In genomic region chr14:55847766-55848165, GRCh38 we compare ENCODE assay signal across 15 cellular contexts.
DNase-seq lines count a peak whose midpoint lies in the region; ATAC-seq, FAIRE-seq and TF ChIP-seq lines count a peak whose summit lies in the region.
"Had no signal": no experiment of that assay in that cellular context is flagged by ENCODE, and none has a peak within 500 bp of the region (broad histone marks: within the 10 kb centered on the region; RNA-seq: fewer than 3 reads in every experiment).

No MANE protein-coding gene starts in this region.

- H3K79me2 ChIP-seq in GM23248 (ENCODE audit: insufficient read depth), result no peaks in the 10 kb centered on the region
- H3K79me2 ChIP-seq in OCI-LY7 (ENCODE audit: insufficient read depth, low read depth, low read length), result no peaks in the 10 kb centered on the region

- H3K4me2 ChIP-seq in GM23248 (ENCODE audit: unreplicated experiment) (peak overlapping the region; percentile 9), OCI-LY7 (ENCODE audit: low read length) (no peak overlapping the region)

- BruUV-seq in OCI-LY7 (replicated peaks; lab: Mats Ljungman, UMichigan), result no TSS peak

- in situ Hi-C loops in GM23248 (cut with MboI), result no loop called here

- ATAC-seq in HG02763 (IDR thresholded peaks at IDR 0.05; ENCODE audit: unreplicated experiment) (no peak), GM18498 (IDR thresholded peaks at IDR 0.05; ENCODE audit: unreplicated experiment) (no peak)
- ATAC-seq: lower lobe of right lung, natural killer cell had no signal

- CTCF ChIA-PET in OCI-LY7 (lab: Charles Lee; ENCODE audit: unreplicated experiment), result no interaction called here

- H3K9me2 ChIP-seq in GM23248 (ENCODE audit: insufficient read depth) (no peaks in the 10 kb centered on the region), OCI-LY7 (ENCODE audit: insufficient read depth, low read length) (no peaks in the 10 kb centered on the region)

- H3K27me3 ChIP-seq in GM23248 (replicated peaks; ENCODE audit: insufficient read depth), result no peaks in the 10 kb centered on the region
- H3K27me3 ChIP-seq in small intestine (ENCODE audit: control insufficient read depth in 2 of 2, insufficient read depth in 2 of 2, low read length in 2 of 2), result no peaks in the 10 kb centered on the region
- H3K27me3 ChIP-seq: esophagus squamous epithelium, Peyer's patch had no signal

- no peak overlapping the region for H2AFZ ChIP-seq in GM23248
- no peak overlapping the region for H2AFZ ChIP-seq in OCI-LY7 (ENCODE audit: low read length)

- POLR2A ChIA-PET in OCI-LY7 (lab: Charles Lee), result no interaction called here

- H3K9me3 ChIP-seq in GM23248 (ENCODE audit: low read depth) (no peaks in the 10 kb centered on the region), small intestine (ENCODE audit: control insufficient read depth, low read depth) (no peaks in the 10 kb centered on the region), OCI-LY7 (ENCODE audit: low read length) (no peaks in the 10 kb centered on the region)
- H3K9me3 ChIP-seq: esophagus squamous epithelium, lower lobe of right lung, Peyer's patch, prostate gland had no signal

- no peak for FAIRE-seq in small intestine (lab: Jason Lieb, UNC)

- H3K9ac ChIP-seq in GM23248, result no peak overlapping the region

- no peaks in the 10 kb centered on the region for H4K20me1 ChIP-seq in GM23248 (ENCODE audit: insufficient read depth)
- no peaks in the 10 kb centered on the region for H4K20me1 ChIP-seq in OCI-LY7 (ENCODE audit: insufficient read depth, low read length)

- H3K4me1 ChIP-seq in GM23248 (ENCODE audit: insufficient read depth) (peaks cover 36% of the 10 kb centered on the region), small intestine (ENCODE audit: control insufficient read depth in 2 of 2, insufficient read depth in 1 of 2, low read depth in 1 of 2, low read length in 1 of 2) (no peaks in the 10 kb centered on the region), OCI-LY7 (ENCODE audit: insufficient read depth, low read length, poor library complexity, severe bottlenecking) (no peaks in the 10 kb centered on the region)
- H3K4me1 ChIP-seq: prostate gland had no signal

- no peak for TF ChIP-seq CTCF in VCaP (conservative IDR thresholded peaks at IDR 0.05)
- TF ChIP-seq CTCF in fibroblast of pulmonary artery (IDR thresholded peaks at IDR 0.05; ENCODE audit: low read length, missing control alignments), result no peak
- no peak for TF ChIP-seq CTCF in OCI-LY7 (conservative IDR thresholded peaks at IDR 0.05; ENCODE audit: low read length)

- H3K4me3 ChIP-seq in GM23248 (no peak overlapping the region), fibroblast of pulmonary artery (replicated peaks; ENCODE audit: low read depth, low read length) (no peak overlapping the region), small intestine (ENCODE audit: low read depth in 1 of 2, low read length in 2 of 2) (no peak overlapping the region), OCI-LY7 (ENCODE audit: low read depth, low read length, poor library complexity, severe bottlenecking) (no peak overlapping the region)
- H3K4me3 ChIP-seq: esophagus squamous epithelium, lower lobe of right lung, Peyer's patch, prostate gland had no signal

- H3K27ac ChIP-seq in GM23248 (peak overlapping the region; percentile 37), VCaP (peak overlapping the region; percentile 71), small intestine (ENCODE audit: low read depth in 1 of 2, low read length in 1 of 2) (no peak overlapping the region), OCI-LY7 (ENCODE audit: low read depth, low read length, poor library complexity, severe bottlenecking) (no peak overlapping the region)
- H3K27ac ChIP-seq: lower lobe of right lung, prostate gland had no signal

- WGBS in GM23248 (ENCODE audit: low coverage in 1 of 2, low lambda C conversion rate in 2 of 2, missing lambda C conversion rate in 2 of 2), 2 experiments, result 2% methylated on average over 3 of the region's 3 CpGs
- WGBS in small intestine, 3 donors, result 31 to 44% (median 34%) methylated on average over 3 of the region's 3 CpGs

- intact Hi-C loops in OCI-LY7 (cut with micrococcal nuclease; ENCODE audit: unreplicated experiment), result no loop called here

- peak; percentile 73 for DNase-seq in GM23248
- peak; percentile 60 for DNase-seq in fibroblast of pulmonary artery (ENCODE audit: low read depth)
- peak; percentile 20 for DNase-seq in small intestine
- no peak for DNase-seq in OCI-LY7 (ENCODE audit: low spot score)
- DNase-seq: activated B cell treated with CpG ODN at 0.5 μM for 24 hours, DND-41, esophagus squamous epithelium, lower lobe of right lung, natural killer cell, NCI-H2081 had no signal

- H3K36me3 ChIP-seq in GM23248 (ENCODE audit: low read depth), result no peaks in the 10 kb centered on the region
- no peaks in the 10 kb centered on the region for H3K36me3 ChIP-seq in small intestine (ENCODE audit: control insufficient read depth in 2 of 2, insufficient read depth in 2 of 2, low read length in 2 of 2)
- no peaks in the 10 kb centered on the region for H3K36me3 ChIP-seq in OCI-LY7 (ENCODE audit: insufficient read depth, low read length)
- H3K36me3 ChIP-seq: esophagus squamous epithelium, lower lobe of right lung, Peyer's patch, prostate gland had no signal

- H3F3A ChIP-seq in GM23248 (ENCODE audit: insufficient read depth), result peaks cover 26% of the 10 kb centered on the region

Comparison
In these comparisons a context has a peak if more than half of its experiments do, and no peak if none do; other contexts are left out.
1. H3K27ac ChIP-seq: peak in GM23248 (single experiment) and VCaP (single experiment); none in small intestine (0 of 2) and OCI-LY7 (single experiment).